25 cellular contexts compared by ENCODE assay signal in genomic region chr3:67601385-67601784, GRCh38. TPM values are rescaled to one million over a fixed set of nuclear protein-coding genes. Genes with fewer than 3 reads are reported as not detected.
DNase-seq lines count a peak whose midpoint lies in the region; FAIRE-seq and TF ChIP-seq lines count a peak whose summit lies in the region.
"Had no signal": no experiment of that assay in that cellular context is flagged by ENCODE, and none has a peak within 500 bp of the region (broad histone marks: within the 10 kb centered on the region; RNA-seq: fewer than 3 reads in every experiment).

No MANE protein-coding gene starts in this region.

- H3K27me3 ChIP-seq in endothelial cell of umbilical vein (ENCODE audit: control insufficient read depth in 2 of 2, insufficient read depth in 2 of 2, low read length in 2 of 2) (no peaks in the 10 kb centered on the region), neural progenitor cell (no peaks in the 10 kb centered on the region)
- H3K27me3 ChIP-seq: brain microvascular endothelial cell, colonic mucosa, heart left ventricle, MG63, stomach, upper lobe of left lung had no signal

- no peaks in the 10 kb centered on the region for H3K9me3 Mint-ChIP-seq in activated naive CD4-positive, alpha-beta T cell treated with anti-CD3 and anti-CD28 coated beads, Interleukin-2, amount 10 ng/mL, durations not matched to agents 7 days and 5 days
- no peaks in the 10 kb centered on the region for H3K9me3 Mint-ChIP-seq in neural progenitor cell
- H3K9me3 Mint-ChIP-seq: activated B cell treated with CpG ODN at 0.5 μM for 24 hours; activated T-helper 1 cell treated with anti-CD3 and anti-CD28 coated beads, Interleukin-12 subunit alpha, Interleukin-12 subunit beta, Interleukin-2, Interleukin-4 antibody, amounts not matched to agents 30 ng/mL and 10 ng/mL and 1 ng/mL, durations not matched to agents 14 hours and 24 hours and 36 hours; memory B cell had no signal

- no peak for TF ChIP-seq CTCF in endothelial cell of umbilical vein (IDR thresholded peaks at IDR 0.05; ENCODE audit: extremely low read depth in 1 of 2, insufficient read depth in 1 of 2, low read depth in 1 of 2, low read length in 2 of 2)
- TF ChIP-seq CTCF in neural progenitor cell (IDR thresholded peaks at IDR 0.05): no peak

- dilution Hi-C loops in endothelial cell of umbilical vein (cut with MboI; ENCODE audit: extremely low pct_ligation_motif_present, low sequenced_read_pairs): no loop called here

- H3K4me3 ChIP-seq in endothelial cell of umbilical vein (replicated peaks in 1 of 3; ENCODE audit: insufficient read depth in 1 of 3, low read depth in 1 of 3, low read length in 3 of 3) (no peak overlapping the region), neural progenitor cell (no peak overlapping the region)
- H3K4me3 ChIP-seq: colonic mucosa, heart left ventricle, MG63, stomach, upper lobe of left lung had no signal

- H3K4me1 ChIP-seq in endothelial cell of umbilical vein (ENCODE audit: control insufficient read depth, extremely low read depth, insufficient read depth, low read length): peaks cover 3% of the 10 kb centered on the region
- H3K4me1 ChIP-seq in neural progenitor cell: peaks cover 6% of the 10 kb centered on the region
- H3K4me1 ChIP-seq: colonic mucosa had no signal

- no peaks in the 10 kb centered on the region for H3F3A ChIP-seq in neural progenitor cell (ENCODE audit: low read depth)

- no peaks in the 10 kb centered on the region for H3K36me3 ChIP-seq in endothelial cell of umbilical vein (ENCODE audit: control insufficient read depth in 2 of 2, extremely low read depth in 1 of 2, insufficient read depth in 2 of 2, low read length in 2 of 2)
- no peaks in the 10 kb centered on the region for H3K36me3 ChIP-seq in neural progenitor cell
- H3K36me3 ChIP-seq: colonic mucosa, MG63 had no signal

- no peaks in the 10 kb centered on the region for H3K27me3 Mint-ChIP-seq in activated naive CD4-positive, alpha-beta T cell treated with anti-CD3 and anti-CD28 coated beads, Interleukin-2, amount 10 ng/mL, durations not matched to agents 7 days and 5 days
- no peaks in the 10 kb centered on the region for H3K27me3 Mint-ChIP-seq in neural progenitor cell (ENCODE audit: insufficient read depth, low read depth)
- H3K27me3 Mint-ChIP-seq: activated B cell treated with CpG ODN at 0.5 μM for 24 hours, memory B cell had no signal

- H2AFZ ChIP-seq in endothelial cell of umbilical vein (ENCODE audit: low read depth, low read length) (no peak overlapping the region), neural progenitor cell (replicated peaks) (no peak overlapping the region)

- in situ Hi-C loops in SK-MEL-5 (cut with HindIII; ENCODE audit: low pct_unique_long_range_greater_than_20kb, low sequenced_read_pairs): no loop called here

- H3K4me2 ChIP-seq in endothelial cell of umbilical vein (ENCODE audit: insufficient read depth, low read length) (no peak overlapping the region), neural progenitor cell (no peak overlapping the region)
- H3K4me2 ChIP-seq: SK-N-SH had no signal

- H3K9me1 ChIP-seq in endothelial cell of umbilical vein (replicated peaks; ENCODE audit: control insufficient read depth, extremely low read depth, insufficient read depth, low read length): peaks cover 4% of the 10 kb centered on the region

- H3K36me3 Mint-ChIP-seq in activated naive CD4-positive, alpha-beta T cell treated with anti-CD3 and anti-CD28 coated beads, Interleukin-2, amount 10 ng/mL, durations not matched to agents 7 days and 5 days: peaks cover 74% of the 10 kb centered on the region
- peaks cover 21% of the 10 kb centered on the region for H3K36me3 Mint-ChIP-seq in neural progenitor cell

- peaks cover 2% of the 10 kb centered on the region for H3K79me2 ChIP-seq in endothelial cell of umbilical vein (ENCODE audit: control insufficient read depth, insufficient read depth, low read length)
- peaks cover 8% of the 10 kb centered on the region for H3K79me2 ChIP-seq in neural progenitor cell (ENCODE audit: low read depth)

- peak overlapping the region; percentile 15 for H3K9ac ChIP-seq in endothelial cell of umbilical vein (replicated peaks; ENCODE audit: extremely low read depth, insufficient read depth, low read length)
- no peak overlapping the region for H3K9ac ChIP-seq in neural progenitor cell
- H3K9ac ChIP-seq: SK-N-SH had no signal

- POLR2A ChIA-PET in endothelial cell of umbilical vein (lab: Charles Lee): no interaction called here

- H3K9me3 ChIP-seq in endothelial cell of umbilical vein (replicated peaks; ENCODE audit: control insufficient read depth, insufficient read depth, low read length): no peaks in the 10 kb centered on the region
- no peaks in the 10 kb centered on the region for H3K9me3 ChIP-seq in neural progenitor cell (ENCODE audit: low read depth)
- H3K9me3 ChIP-seq: colonic mucosa, heart left ventricle, MG63, SK-N-SH, stomach, upper lobe of left lung had no signal

- H4K20me1 ChIP-seq in endothelial cell of umbilical vein (replicated peaks; ENCODE audit: control insufficient read depth, extremely low read depth, insufficient read depth, low read length): no peaks in the 10 kb centered on the region
- H4K20me1 ChIP-seq in neural progenitor cell (ENCODE audit: low read depth): no peaks in the 10 kb centered on the region

- no peak for DNase-seq in activated naive CD4-positive, alpha-beta T cell treated with anti-CD3 and anti-CD28 coated beads, Interleukin-2, amount 10 ng/mL, durations not matched to agents 7 days and 5 days
- DNase-seq in activated naive CD4-positive, alpha-beta T cell treated with anti-CD3 and anti-CD28 coated beads, Interleukin-2, amount 50 U/mL, for 16 hours: no peak
- DNase-seq in SK-MEL-5 (ENCODE audit: low read depth, low spot score) (peak; percentile 22), endothelial cell of umbilical vein (ENCODE audit: low read depth, low spot score) (no peak), stromal cell of bone marrow (ENCODE audit: low read depth) (peak; percentile 55), neural progenitor cell (ENCODE audit: low spot score) (no peak), NCI-H524 (lab: John Stamatoyannopoulos, UW) (no peak), DMS153 (lab: John Stamatoyannopoulos, UW) (no peak)
- DNase-seq: activated B cell treated with CpG ODN at 0.5 μM for 24 hours; brain microvascular endothelial cell; colonic mucosa; heart left ventricle; MG63; NCI-H1417 treated with DMSO at 0.1 percent for 48 hours; NCI-H510A; SK-N-SH; stimulated activated CD4-positive, alpha-beta T cell treated with anti-CD3 and anti-CD28 coated beads, Interleukin-4, amount 100 ng/mL, for 24 hours; stomach; T-helper 9 cell; upper lobe of left lung had no signal

- no peak for TF ChIP-seq POLR2A in endothelial cell of umbilical vein (IDR thresholded peaks at IDR 0.05; ENCODE audit: low read depth, low read length)

- BruUV-seq in endothelial cell of umbilical vein (replicated peaks; lab: Mats Ljungman, UMichigan): no TSS peak

- H3K4me3 Mint-ChIP-seq in activated naive CD4-positive, alpha-beta T cell treated with anti-CD3 and anti-CD28 coated beads, Interleukin-2, amount 10 ng/mL, durations not matched to agents 7 days and 5 days: no peak overlapping the region
- no peak overlapping the region for H3K4me3 Mint-ChIP-seq in neural progenitor cell
- H3K4me3 Mint-ChIP-seq: activated B cell treated with CpG ODN at 0.5 μM for 24 hours; activated T-helper 1 cell treated with anti-CD3 and anti-CD28 coated beads, Interleukin-12 subunit alpha, Interleukin-12 subunit beta, Interleukin-2, Interleukin-4 antibody, amounts not matched to agents 30 ng/mL and 10 ng/mL and 1 ng/mL, durations not matched to agents 14 hours and 24 hours and 36 hours; memory B cell had no signal

- intact Hi-C loops in endothelial cell of umbilical vein (cut with micrococcal nuclease): no loop called here

- no peak for FAIRE-seq in endothelial cell of umbilical vein (lab: Jason Lieb, UNC)
- FAIRE-seq: GM18507, H54 had no signal

- CTCF ChIA-PET in activated naive CD4-positive, alpha-beta T cell treated with anti-CD3 and anti-CD28 coated beads, Interleukin-2, amount 10 ng/mL, durations not matched to agents 7 days and 5 days (lab: Charles Lee): interaction anchor here (0.6 to 1.3 kb wide), 2 partner anchors 53 to 217 kb away, joined by 3 to 4 read pairs; partner anchors contain the start of gene SUCLG2
- CTCF ChIA-PET in endothelial cell of umbilical vein (lab: Charles Lee): interaction anchor here (1.2 kb wide), 1 partner anchor 190 kb away, joined by 5 read pairs; no protein-coding TSS in a partner anchor

- peaks cover 85% of the 10 kb centered on the region for H3K4me1 Mint-ChIP-seq in activated naive CD4-positive, alpha-beta T cell treated with anti-CD3 and anti-CD28 coated beads, Interleukin-2, amount 10 ng/mL, durations not matched to agents 7 days and 5 days
- peaks cover 10% of the 10 kb centered on the region for H3K4me1 Mint-ChIP-seq in neural progenitor cell

- no peak overlapping the region for H3K27ac ChIP-seq in endothelial cell of umbilical vein (ENCODE audit: insufficient read depth, low read depth, low read length)
- no peak overlapping the region for H3K27ac ChIP-seq in neural progenitor cell
- H3K27ac ChIP-seq: brain microvascular endothelial cell, colonic mucosa, heart left ventricle, RWPE1, stomach, upper lobe of left lung had no signal

- H3K27ac Mint-ChIP-seq in activated naive CD4-positive, alpha-beta T cell treated with anti-CD3 and anti-CD28 coated beads, Interleukin-2, amount 10 ng/mL, durations not matched to agents 7 days and 5 days: peak overlapping the region; percentile 52
- H3K27ac Mint-ChIP-seq in neural progenitor cell: no peak overlapping the region
- H3K27ac Mint-ChIP-seq: activated B cell treated with CpG ODN at 0.5 μM for 24 hours had no signal

TF ChIP-seq in endothelial cell of umbilical vein, 7 proteins besides CTCF, POLR2A, EP300 and RAD21 (continues in another document):
- TF ChIP-seq EZH2 (IDR thresholded peaks at IDR 0.05; ENCODE audit: borderline replicate concordance, low read depth, low read length, severe bottlenecking) (no peak), MYC (IDR thresholded peaks at IDR 0.05; ENCODE audit: low read depth, low read length) (no peak), GATA2 (IDR thresholded peaks at IDR 0.05; ENCODE audit: insufficient read depth, insufficient read length, low read depth, low read length) (no peak)

RNA-seq across cellular contexts. Expression of gene SUCLG2, which starts 53.0 kb away (rescaled TPM):
- 36.6 and 39.3 TPM in 2 replicates for total RNA-seq in SK-MEL-5 (2014; rRNA removed; shearing (Covaris generic))
- 32.9 and 47.5 TPM in 2 replicates for polyA plus RNA-seq in SK-MEL-5 (2015; cell fraction: cytosol; rRNA removed)
- 15.5 and 17.4 TPM in 2 replicates for polyA plus RNA-seq in SK-MEL-5 (2015; cell fraction: nucleus; rRNA removed)
- 35.9 and 38.3 TPM in 2 replicates for total RNA-seq in endothelial cell of umbilical vein
- 6.0 and 8.1 TPM in 2 replicates for polyA plus RNA-seq in endothelial cell of umbilical vein
- polyA plus RNA-seq in endothelial cell of umbilical vein (2011; cell fraction: cytosol; rRNA removed): 15.3 and 15.4 TPM in 2 replicates
- polyA plus RNA-seq in endothelial cell of umbilical vein (2011; cell fraction: nucleus; rRNA removed): 9.0 and 12.3 TPM in 2 replicates
- polyA plus RNA-seq in endothelial cell of umbilical vein (2012): 38.7 and 44.5 TPM in 2 replicates
- 9.2 and 9.7 TPM in 2 replicates for polyA minus RNA-seq in endothelial cell of umbilical vein
- polyA minus RNA-seq in endothelial cell of umbilical vein (2011; cell fraction: cytosol; rRNA and poly(A)+ RNA removed): 9.7 TPM
- 18.9 and 23.6 TPM in 2 replicates for polyA minus RNA-seq in endothelial cell of umbilical vein (2011; cell fraction: nucleus; rRNA and poly(A)+ RNA removed)
- 45.3 and 63.6 TPM in 2 replicates for total RNA-seq in neural progenitor cell (ENCODE audit: low replicate concordance)

Comparison
In these comparisons a context has a peak if more than half of its experiments do, and no peak if none do; other contexts are left out.
1. DNase-seq: peak in SK-MEL-5 (single experiment) and stromal cell of bone marrow (single experiment); none in activated naive CD4-positive, alpha-beta T cell treated with anti-CD3 and anti-CD28 coated beads, Interleukin-2, amount 10 ng/mL, durations not matched to agents 7 days and 5 days (single experiment), activated naive CD4-positive, alpha-beta T cell treated with anti-CD3 and anti-CD28 coated beads, Interleukin-2, amount 50 U/mL, for 16 hours (single experiment), endothelial cell of umbilical vein (single experiment), neural progenitor cell (single experiment), NCI-H524 (0 of 2) and DMS153 (single experiment).